In the genomic region with DNA sequence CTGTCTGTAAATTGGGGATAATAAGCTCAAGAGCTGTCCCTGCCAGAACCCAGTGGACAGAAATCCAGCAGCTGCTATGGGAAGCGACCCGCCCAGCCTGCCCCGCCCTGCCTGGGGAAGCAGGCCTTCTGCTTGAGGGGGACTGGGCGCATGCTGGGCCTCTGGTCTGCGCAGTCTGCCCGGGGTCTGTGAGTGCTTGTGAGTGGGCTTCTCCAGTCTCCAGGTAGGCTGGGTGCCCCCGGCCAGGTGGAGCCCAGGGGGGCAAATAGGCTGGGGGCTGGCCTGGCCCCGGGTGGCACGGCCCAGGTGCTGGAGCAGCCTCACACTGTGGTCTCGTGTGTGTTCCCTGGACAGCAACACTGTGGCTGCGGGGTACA, we compare ENCODE assay signal across 1 cellular context.
TF ChIP-seq lines count a peak whose summit lies in the region.

No MANE protein-coding gene starts in this region.

TF ChIP-seq in SK-N-SH treated with all-trans-retinoic acid at 6 μM for 48 hours, 23 proteins besides CTCF, POLR2A, EP300 and RAD21:
- TF ChIP-seq RARB (CRISPR knock-in tag; IDR thresholded peaks at IDR 0.05), result no peak
- TF ChIP-seq, protein P1, sequence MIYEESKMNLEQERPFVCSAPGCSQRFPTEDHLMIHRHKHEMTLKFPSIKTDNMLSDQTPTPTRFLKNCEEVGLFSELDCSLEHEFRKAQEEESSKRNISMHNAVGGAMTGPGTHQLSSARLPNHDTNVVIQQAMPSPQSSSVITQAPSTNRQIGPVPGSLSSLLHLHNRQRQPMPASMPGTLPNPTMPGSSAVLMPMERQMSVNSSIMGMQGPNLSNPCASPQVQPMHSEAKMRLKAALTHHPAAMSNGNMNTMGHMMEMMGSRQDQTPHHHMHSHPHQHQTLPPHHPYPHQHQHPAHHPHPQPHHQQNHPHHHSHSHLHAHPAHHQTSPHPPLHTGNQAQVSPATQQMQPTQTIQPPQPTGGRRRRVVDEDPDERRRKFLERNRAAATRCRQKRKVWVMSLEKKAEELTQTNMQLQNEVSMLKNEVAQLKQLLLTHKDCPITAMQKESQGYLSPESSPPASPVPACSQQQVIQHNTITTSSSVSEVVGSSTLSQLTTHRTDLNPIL (CRISPR knock-in tag; IDR thresholded peaks at IDR 0.05; ENCODE audit: low read depth), result no peak
- no peak for TF ChIP-seq TCF4 (CRISPR knock-in tag; IDR thresholded peaks at IDR 0.05; ENCODE audit: borderline replicate concordance)
- TF ChIP-seq ZC3H10 (CRISPR knock-in tag; IDR thresholded peaks at IDR 0.05), result no peak
- TF ChIP-seq, protein P2, sequence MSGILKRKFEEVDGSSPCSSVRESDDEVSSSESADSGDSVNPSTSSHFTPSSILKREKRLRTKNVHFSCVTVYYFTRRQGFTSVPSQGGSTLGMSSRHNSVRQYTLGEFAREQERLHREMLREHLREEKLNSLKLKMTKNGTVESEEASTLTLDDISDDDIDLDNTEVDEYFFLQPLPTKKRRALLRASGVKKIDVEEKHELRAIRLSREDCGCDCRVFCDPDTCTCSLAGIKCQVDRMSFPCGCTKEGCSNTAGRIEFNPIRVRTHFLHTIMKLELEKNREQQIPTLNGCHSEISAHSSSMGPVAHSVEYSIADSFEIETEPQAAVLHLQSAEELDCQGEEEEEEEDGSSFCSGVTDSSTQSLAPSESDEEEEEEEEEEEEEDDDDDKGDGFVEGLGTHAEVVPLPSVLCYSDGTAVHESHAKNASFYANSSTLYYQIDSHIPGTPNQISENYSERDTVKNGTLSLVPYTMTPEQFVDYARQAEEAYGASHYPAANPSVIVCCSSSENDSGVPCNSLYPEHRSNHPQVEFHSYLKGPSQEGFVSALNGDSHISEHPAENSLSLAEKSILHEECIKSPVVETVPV (CRISPR knock-in tag; IDR thresholded peaks at IDR 0.05), result no peak
- TF ChIP-seq SNAI2 (CRISPR knock-in tag; IDR thresholded peaks at IDR 0.05), result no peak
- no peak for TF ChIP-seq ZNF565 (CRISPR knock-in tag; conservative IDR thresholded peaks at IDR 0.05; ENCODE audit: low read depth)
- TF ChIP-seq ZFP3 (CRISPR knock-in tag; IDR thresholded peaks at IDR 0.05), result no peak
- TF ChIP-seq, protein P3, sequence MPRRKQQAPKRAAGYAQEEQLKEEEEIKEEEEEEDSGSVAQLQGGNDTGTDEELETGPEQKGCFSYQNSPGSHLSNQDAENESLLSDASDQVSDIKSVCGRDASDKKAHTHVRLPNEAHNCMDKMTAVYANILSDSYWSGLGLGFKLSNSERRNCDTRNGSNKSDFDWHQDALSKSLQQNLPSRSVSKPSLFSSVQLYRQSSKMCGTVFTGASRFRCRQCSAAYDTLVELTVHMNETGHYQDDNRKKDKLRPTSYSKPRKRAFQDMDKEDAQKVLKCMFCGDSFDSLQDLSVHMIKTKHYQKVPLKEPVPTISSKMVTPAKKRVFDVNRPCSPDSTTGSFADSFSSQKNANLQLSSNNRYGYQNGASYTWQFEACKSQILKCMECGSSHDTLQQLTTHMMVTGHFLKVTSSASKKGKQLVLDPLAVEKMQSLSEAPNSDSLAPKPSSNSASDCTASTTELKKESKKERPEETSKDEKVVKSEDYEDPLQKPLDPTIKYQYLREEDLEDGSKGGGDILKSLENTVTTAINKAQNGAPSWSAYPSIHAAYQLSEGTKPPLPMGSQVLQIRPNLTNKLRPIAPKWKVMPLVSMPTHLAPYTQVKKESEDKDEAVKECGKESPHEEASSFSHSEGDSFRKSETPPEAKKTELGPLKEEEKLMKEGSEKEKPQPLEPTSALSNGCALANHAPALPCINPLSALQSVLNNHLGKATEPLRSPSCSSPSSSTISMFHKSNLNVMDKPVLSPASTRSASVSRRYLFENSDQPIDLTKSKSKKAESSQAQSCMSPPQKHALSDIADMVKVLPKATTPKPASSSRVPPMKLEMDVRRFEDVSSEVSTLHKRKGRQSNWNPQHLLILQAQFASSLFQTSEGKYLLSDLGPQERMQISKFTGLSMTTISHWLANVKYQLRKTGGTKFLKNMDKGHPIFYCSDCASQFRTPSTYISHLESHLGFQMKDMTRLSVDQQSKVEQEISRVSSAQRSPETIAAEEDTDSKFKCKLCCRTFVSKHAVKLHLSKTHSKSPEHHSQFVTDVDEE (CRISPR knock-in tag; IDR thresholded peaks at IDR 0.05), result no peak
TF ChIP-seq in SK-N-SH treated with all-trans-retinoic acid at 6 μM for 48 hours: peak in this region for 0.
